7 cellular contexts compared by ENCODE assay signal in genomic region chr5:96808541-96808828, GRCh38. TPM values are rescaled to one million over a fixed set of nuclear protein-coding genes. Genes with fewer than 3 reads are reported as not detected.
A peak's percentile ranks its signal among the peaks of the same experiment; 100 is the strongest.
DNase-seq lines count a peak whose midpoint lies in the region; ATAC-seq lines count a peak whose summit lies in the region.

No MANE protein-coding gene starts in this region.

- H3K27ac Mint-ChIP-seq in activated T-helper 2 cell treated with anti-CD3 and anti-CD28 coated beads, Interferon-gamma antibody, Interleukin-2, Interleukin-4, amounts not matched to agents 10 μg/mL and 5 μg/mL and 100 μg/mL, durations not matched to agents 14 hours and 24 hours and 36 hours: peak overlapping the region; percentile 99

- H3K9ac ChIP-seq in HUES48 (ENCODE audit: low read depth, low read length) (no peak overlapping the region), stomach smooth muscle (ENCODE audit: low read length in 2 of 2) (peak overlapping the region; percentile 81 to 93)

- peaks cover 16% of the 10 kb centered on the region for H3K4me1 ChIP-seq in HUES48 (ENCODE audit: control insufficient read depth, insufficient read depth, low read length)
- peaks cover 7% of the 10 kb centered on the region for H3K4me1 ChIP-seq in stomach smooth muscle (ENCODE audit: control insufficient read depth, insufficient read depth, low read length)

- intact Hi-C loops in activated T-helper 2 cell treated with anti-CD3 and anti-CD28 coated beads, Interferon-gamma antibody, Interleukin-2, Interleukin-4, amounts not matched to agents 10 μg/mL and 5 μg/mL and 100 μg/mL, durations not matched to agents 14 hours and 24 hours and 36 hours (cut with micrococcal nuclease): loop anchor here (1.0 to 5.0 kb wide), 8 partner anchors 8 to 374 kb away; partner anchors contain the start of genes CAST, ERAP2 and RIOK2

- H3K4me3 Mint-ChIP-seq in activated T-helper 2 cell treated with anti-CD3 and anti-CD28 coated beads, Interferon-gamma antibody, Interleukin-2, Interleukin-4, amounts not matched to agents 10 μg/mL and 5 μg/mL and 100 μg/mL, durations not matched to agents 14 hours and 24 hours and 36 hours (ENCODE audit: low read depth): peak overlapping the region; percentile 92

- no peak for DNase-seq in activated T-helper 2 cell treated with anti-CD3 and anti-CD28 coated beads, Interferon-gamma antibody, Interleukin-2, Interleukin-4, amounts not matched to agents 10 μg/mL and 5 μg/mL and 100 μg/mL, durations not matched to agents 14 hours and 24 hours and 36 hours (ENCODE audit: low spot score)
- no peak for DNase-seq in NCI-H1417 treated with DMSO at 0.1 percent for 48 hours (lab: John Stamatoyannopoulos, UW)

- no peaks in the 10 kb centered on the region for H3K27me3 Mint-ChIP-seq in activated T-helper 2 cell treated with anti-CD3 and anti-CD28 coated beads, Interferon-gamma antibody, Interleukin-2, Interleukin-4, amounts not matched to agents 10 μg/mL and 5 μg/mL and 100 μg/mL, durations not matched to agents 14 hours and 24 hours and 36 hours (ENCODE audit: low read depth)

- peaks cover 58% of the 10 kb centered on the region for H3K4me1 Mint-ChIP-seq in activated T-helper 2 cell treated with anti-CD3 and anti-CD28 coated beads, Interferon-gamma antibody, Interleukin-2, Interleukin-4, amounts not matched to agents 10 μg/mL and 5 μg/mL and 100 μg/mL, durations not matched to agents 14 hours and 24 hours and 36 hours (ENCODE audit: low read depth)

- peak overlapping the region; percentile 85 for H3K4me3 ChIP-seq in HUES48 (ENCODE audit: low read depth, low read length)
- H3K4me3 ChIP-seq in iPS-18c (ENCODE audit: insufficient read depth, low read depth, low read length): peak overlapping the region; percentile 38; the same call in 1 of the 2 replicates
- peak overlapping the region; percentile 69 to 93 for H3K4me3 ChIP-seq in stomach smooth muscle (ENCODE audit: low read length in 2 of 2)

- H3K36me3 Mint-ChIP-seq in activated T-helper 2 cell treated with anti-CD3 and anti-CD28 coated beads, Interferon-gamma antibody, Interleukin-2, Interleukin-4, amounts not matched to agents 10 μg/mL and 5 μg/mL and 100 μg/mL, durations not matched to agents 14 hours and 24 hours and 36 hours (ENCODE audit: low read depth): peaks cover 29% of the 10 kb centered on the region

- peaks cover 8% of the 10 kb centered on the region; the same call in 1 of the 2 replicates for H3K27me3 ChIP-seq in HUES48 (ENCODE audit: control insufficient read depth, insufficient read depth, low read length)
- H3K27me3 ChIP-seq in stomach smooth muscle (ENCODE audit: control insufficient read depth in 1 of 2, insufficient read depth in 2 of 2, low read length in 2 of 2): no peaks in the 10 kb centered on the region

- ATAC-seq in GM18867 (IDR thresholded peaks at IDR 0.05; ENCODE audit: unreplicated experiment) (no peak), HG03520 (IDR thresholded peaks at IDR 0.05; ENCODE audit: unreplicated experiment) (no peak)

- H3K9me3 ChIP-seq in HUES48 (ENCODE audit: control insufficient read depth, insufficient read depth, low read length): no peaks in the 10 kb centered on the region
- H3K9me3 ChIP-seq in iPS-18c (ENCODE audit: control insufficient read depth, insufficient read depth, low read length): no peaks in the 10 kb centered on the region
- H3K9me3 ChIP-seq in stomach smooth muscle (ENCODE audit: control insufficient read depth in 2 of 2, low read length in 2 of 2): no peaks in the 10 kb centered on the region

- H3K36me3 ChIP-seq in HUES48 (ENCODE audit: control insufficient read depth, insufficient read depth, low read length): no peaks in the 10 kb centered on the region
- H3K36me3 ChIP-seq in stomach smooth muscle (ENCODE audit: control insufficient read depth in 2 of 2, insufficient read depth in 2 of 2, low read length in 2 of 2): peaks cover 0 to 2% of the 10 kb centered on the region in 2 donors

- H3K9me3 Mint-ChIP-seq in activated T-helper 2 cell treated with anti-CD3 and anti-CD28 coated beads, Interferon-gamma antibody, Interleukin-2, Interleukin-4, amounts not matched to agents 10 μg/mL and 5 μg/mL and 100 μg/mL, durations not matched to agents 14 hours and 24 hours and 36 hours: no peaks in the 10 kb centered on the region

- H3K27ac ChIP-seq in HUES48 (ENCODE audit: low read depth, low read length) (no peak overlapping the region), stomach smooth muscle (ENCODE audit: low read length) (peak overlapping the region; percentile 98)

RNA-seq across cellular contexts. Expression of gene ERAP1, which starts 0.7 kb away (rescaled TPM):
- total RNA-seq in activated T-helper 2 cell treated with anti-CD3 and anti-CD28 coated beads, Interferon-gamma antibody, Interleukin-2, Interleukin-4, amounts not matched to agents 10 μg/mL and 5 μg/mL and 100 μg/mL, durations not matched to agents 14 hours and 24 hours and 36 hours: 99.6 and 108 TPM in 2 replicates
